ENCODE assay signal across 8 cellular contexts in genomic region chr12:121711925-121712461, GRCh38. TPM values are rescaled to one million over a fixed set of nuclear protein-coding genes. Genes with fewer than 3 reads are reported as not detected.
DNase-seq lines count a peak whose midpoint lies in the region; ATAC-seq and TF ChIP-seq lines count a peak whose summit lies in the region.

No MANE protein-coding gene starts in this region.

- peak overlapping the region; percentile 81 to 87 for H3K4ac ChIP-seq in mesenchymal stem cell (ENCODE audit: low read depth in 1 of 2, low read length in 2 of 2)

- H3K27ac ChIP-seq in SU-DHL-6 (ENCODE audit: low read depth, low read length): no peak overlapping the region; the same call in 1 of the 2 replicates
- H3K27ac ChIP-seq in effector memory CD4-positive, alpha-beta T cell (ENCODE audit: insufficient read depth, low read length, poor library complexity, severe bottlenecking): peak overlapping the region; percentile 65
- peak overlapping the region; percentile 66 for H3K27ac ChIP-seq in mesenchymal stem cell (ENCODE audit: low read length, poor library complexity, severe bottlenecking)
- peak overlapping the region; percentile 87 to 94 (median 88) for H3K27ac ChIP-seq in upper lobe of left lung

- H2BK12ac ChIP-seq in mesenchymal stem cell (ENCODE audit: low read length in 2 of 2): no peak overlapping the region

- H2AFZ ChIP-seq in SU-DHL-6 (ENCODE audit: low read depth, low read length, severe bottlenecking) (peak overlapping the region; percentile 93), mesenchymal stem cell (ENCODE audit: low read depth, low read length) (peak overlapping the region; percentile 84)

- H3K9ac ChIP-seq in SU-DHL-6 (ENCODE audit: low read length) (peak overlapping the region; percentile 81), mesenchymal stem cell (ENCODE audit: low read length) (peak overlapping the region; percentile 99)

- no peaks in the 10 kb centered on the region for H3K79me2 ChIP-seq in SU-DHL-6 (ENCODE audit: insufficient read depth, low read length)

- no peak for TF ChIP-seq POLR2A in upper lobe of left lung (IDR thresholded peaks at IDR 0.05)

- H3K36me3 ChIP-seq in SU-DHL-6 (ENCODE audit: low read length) (no peaks in the 10 kb centered on the region), mesenchymal stem cell (ENCODE audit: control insufficient read depth in 1 of 2, insufficient read depth in 2 of 2, low read depth in 1 of 2, low read length in 2 of 2) (peaks cover 0 to 7% of the 10 kb centered on the region in 2 experiments), upper lobe of left lung (no peaks in the 10 kb centered on the region)
- no peaks in the 10 kb centered on the region for H3K36me3 ChIP-seq in effector memory CD4-positive, alpha-beta T cell (ENCODE audit: control insufficient read depth, insufficient read depth, low read length)

- peaks cover 9% of the 10 kb centered on the region for H3K4me1 ChIP-seq in effector memory CD4-positive, alpha-beta T cell (ENCODE audit: control insufficient read depth, insufficient read depth, low read length, poor library complexity, severe bottlenecking)
- H3K4me1 ChIP-seq in mesenchymal stem cell (ENCODE audit: control insufficient read depth, insufficient read depth, low read depth, low read length) (peaks cover 28% of the 10 kb centered on the region), upper lobe of left lung (peaks cover 12 to 26% (median 15%) of the 10 kb centered on the region in 4 donors)

- H4K20me1 ChIP-seq in SU-DHL-6 (ENCODE audit: low read depth, low read length): no peaks in the 10 kb centered on the region

- H3K4me2 ChIP-seq in SU-DHL-6 (ENCODE audit: low read depth, low read length, poor library complexity, severe bottlenecking): peak overlapping the region; percentile 99
- H3K4me2 ChIP-seq in mesenchymal stem cell (ENCODE audit: low read length, poor library complexity, severe bottlenecking): peak overlapping the region; percentile 99

- peak; percentile 27 for ATAC-seq in GM21360 (IDR thresholded peaks at IDR 0.05; ENCODE audit: unreplicated experiment)
- peak; percentile 35 for ATAC-seq in HG03571 (IDR thresholded peaks at IDR 0.05; ENCODE audit: unreplicated experiment)
- peak; percentile 38 to 43 for ATAC-seq in upper lobe of left lung (ENCODE audit: low FRiP score in 2 of 2)

- peak overlapping the region; percentile 54 for H2AK5ac ChIP-seq in mesenchymal stem cell (ENCODE audit: low read length, severe bottlenecking)

- no peak for TF ChIP-seq CTCF in SU-DHL-6 (IDR thresholded peaks at IDR 0.05; ENCODE audit: insufficient read depth, low read length, poor library complexity, severe bottlenecking)
- no peak for TF ChIP-seq CTCF in upper lobe of left lung (IDR thresholded peaks at IDR 0.05)

- H3K27me3 ChIP-seq in SU-DHL-6 (ENCODE audit: low read length) (no peaks in the 10 kb centered on the region), mesenchymal stem cell (ENCODE audit: control insufficient read depth in 1 of 2, insufficient read depth in 1 of 2, low read length in 2 of 2) (no peaks in the 10 kb centered on the region), upper lobe of left lung (no peaks in the 10 kb centered on the region)
- H3K27me3 ChIP-seq in effector memory CD4-positive, alpha-beta T cell (replicated peaks; ENCODE audit: control insufficient read depth, insufficient read depth, low read length, poor library complexity, severe bottlenecking): no peaks in the 10 kb centered on the region

- H3K4me3 ChIP-seq in SU-DHL-6 (ENCODE audit: insufficient read depth, low read length, poor library complexity, severe bottlenecking): peak overlapping the region; percentile 100
- H3K4me3 ChIP-seq in effector memory CD4-positive, alpha-beta T cell (ENCODE audit: insufficient read depth, low read depth, low read length, poor library complexity, severe bottlenecking): peak overlapping the region; percentile 78
- peak overlapping the region; percentile 66 to 95 for H3K4me3 ChIP-seq in mesenchymal stem cell (ENCODE audit: insufficient read depth in 1 of 2, low read depth in 1 of 2, low read length in 2 of 2)
- peak overlapping the region; percentile 62 to 94 (median 80) for H3K4me3 ChIP-seq in upper lobe of left lung

- H3K9me2 ChIP-seq in SU-DHL-6 (replicated peaks; ENCODE audit: insufficient read depth, low read length): no peaks in the 10 kb centered on the region

- 9% methylated on average over 18 of the region's 20 CpGs for WGBS in mesenchymal stem cell
- 3% methylated on average over 8 to 20 of the region's 20 CpGs for whole genome bisulfite sequencing in upper lobe of left lung, 2 donors

- peak overlapping the region; percentile 72 for H4K8ac ChIP-seq in mesenchymal stem cell (ENCODE audit: low read length)

- peak overlapping the region; percentile 83 to 86 for H3K18ac ChIP-seq in mesenchymal stem cell (ENCODE audit: low read depth in 1 of 2, low read length in 2 of 2)

- DNase-seq in DMS53 (lab: John Stamatoyannopoulos, UW): peak; percentile 84
- no peak for DNase-seq in effector memory CD4-positive, alpha-beta T cell
- no peak for DNase-seq in mesenchymal stem cell
- DNase-seq in upper lobe of left lung: peak in 1 of 2 donors; percentile 88
- DNase-seq in DMS153 treated with DMSO at 0.1 percent for 48 hours (lab: John Stamatoyannopoulos, UW; ENCODE audit: unreplicated experiment): no peak

- H4K91ac ChIP-seq in mesenchymal stem cell (ENCODE audit: low read length): peak overlapping the region; percentile 61

- peak overlapping the region; percentile 85 for H2BK120ac ChIP-seq in mesenchymal stem cell (ENCODE audit: low read depth, low read length)

- H2BK15ac ChIP-seq in mesenchymal stem cell (ENCODE audit: low read depth, poor library complexity, severe bottlenecking): no peak overlapping the region

- no peak overlapping the region for H2BK5ac ChIP-seq in mesenchymal stem cell (ENCODE audit: low read depth, low read length, poor library complexity, severe bottlenecking)

- no peak overlapping the region for H3K23ac ChIP-seq in mesenchymal stem cell (ENCODE audit: low read length in 2 of 2)

- peak overlapping the region; percentile 36 to 61 for H3K14ac ChIP-seq in mesenchymal stem cell (ENCODE audit: low read length in 2 of 2)

- H3K9me3 ChIP-seq in SU-DHL-6 (ENCODE audit: insufficient read depth, low read length) (no peaks in the 10 kb centered on the region), mesenchymal stem cell (ENCODE audit: control insufficient read depth, low read length) (no peaks in the 10 kb centered on the region), upper lobe of left lung (no peaks in the 10 kb centered on the region)
- H3K9me3 ChIP-seq in effector memory CD4-positive, alpha-beta T cell (ENCODE audit: control insufficient read depth, low read length): no peaks in the 10 kb centered on the region

- no peak for TF ChIP-seq EP300 in upper lobe of left lung (IDR thresholded peaks at IDR 0.05)

- H3K79me1 ChIP-seq in mesenchymal stem cell (replicated peaks; ENCODE audit: low read length, poor library complexity, severe bottlenecking): peaks cover 20% of the 10 kb centered on the region

- no peaks in the 10 kb centered on the region for H3F3A ChIP-seq in SU-DHL-6 (ENCODE audit: insufficient read depth)

RNA-seq across cellular contexts. Expression of gene TMEM120B, which starts 0.6 kb away (rescaled TPM):
- 13.2 TPM for polyA plus RNA-seq in mesenchymal stem cell (2013, experiment 1 of 2)
- 13.3 TPM for polyA plus RNA-seq in mesenchymal stem cell (2013, experiment 2 of 2)
- 10 to 100 TPM in 5 of 6 donors, 1 to 10 TPM in 1; 8.9 to 23.0 (median 14.2) TPM for total RNA-seq in upper lobe of left lung

RNA-seq across cellular contexts. Expression of gene MORN3, which starts 42.5 kb away (rescaled TPM):
- 0.35 TPM for polyA plus RNA-seq in mesenchymal stem cell (2013, experiment 1 of 2)
- polyA plus RNA-seq in mesenchymal stem cell (2013, experiment 2 of 2): 0.44 TPM
- total RNA-seq in upper lobe of left lung: 1 to 10 TPM in 5 of 6 donors, under 1 TPM in 1; 0.69 to 5.6 (median 1.2) TPM
